Comparison of ENCODE assay signal across 18 cellular contexts in the genomic region with DNA sequence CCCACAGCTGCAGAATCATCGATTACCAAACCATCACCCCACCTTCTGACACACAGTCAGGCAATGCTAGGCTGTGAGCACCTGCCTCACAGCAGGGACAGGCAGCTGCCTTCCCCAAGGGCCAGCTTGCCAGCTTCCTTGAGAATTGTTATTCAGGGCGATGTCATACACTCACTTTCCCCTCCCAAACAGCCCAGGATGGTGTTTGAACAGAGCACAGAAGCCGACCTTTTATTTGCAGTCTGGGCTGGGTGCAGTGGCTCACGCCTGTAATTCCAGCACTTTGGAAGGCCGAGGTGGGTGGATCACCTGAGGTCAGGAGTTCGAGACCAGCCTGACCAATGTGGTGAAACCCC.
A peak's percentile ranks its signal among the peaks of the same experiment; 100 is the strongest.
DNase-seq lines count a peak whose midpoint lies in the region; ATAC-seq, FAIRE-seq and TF ChIP-seq lines count a peak whose summit lies in the region.
"Had no signal": no experiment of that assay in that cellular context is flagged by ENCODE, and none has a peak within 500 bp of the region (broad histone marks: within the 10 kb centered on the region; RNA-seq: fewer than 3 reads in every experiment).

No MANE protein-coding gene starts in this region.

- TF ChIP-seq CTCF in colonic mucosa (IDR thresholded peaks at IDR 0.05) (no peak), GM13976 (IDR thresholded peaks at IDR 0.05; ENCODE audit: borderline replicate concordance, control extremely low read depth, extremely low read depth, insufficient read depth, missing control alignments) (no peak), body of pancreas (IDR thresholded peaks at IDR 0.05) (no peak)

- ATAC-seq in body of pancreas: no peak
- ATAC-seq: naive thymus-derived CD4-positive, alpha-beta T cell had no signal

- in situ Hi-C loops in GM13976 (cut with MboI; ENCODE audit: low sequenced_read_pairs, unreplicated experiment): no loop called here

- H3K4me1 ChIP-seq in colonic mucosa (no peaks in the 10 kb centered on the region), body of pancreas (no peaks in the 10 kb centered on the region)

- H3K4me3 ChIP-seq in colonic mucosa: no peak overlapping the region
- H3K4me3 ChIP-seq in body of pancreas: no peak overlapping the region
- H3K4me3 ChIP-seq: testis had no signal

- H3K27ac ChIP-seq in colonic mucosa (no peak overlapping the region), substantia nigra (ENCODE audit: low read depth, low read length, poor library complexity, severe bottlenecking) (peak overlapping the region; percentile 8), body of pancreas (no peak overlapping the region)
- H3K27ac ChIP-seq: testis had no signal

- H3K9me3 ChIP-seq in colonic mucosa: no peaks in the 10 kb centered on the region
- no peaks in the 10 kb centered on the region for H3K9me3 ChIP-seq in body of pancreas
- H3K9me3 ChIP-seq: testis had no signal

- 70 to 74% methylated on average over 6 of the region's 6 CpGs for WGBS in body of pancreas, 2 donors

- TF ChIP-seq POLR2A in body of pancreas (IDR thresholded peaks at IDR 0.05): no peak

- H3K36me3 ChIP-seq in colonic mucosa: no peaks in the 10 kb centered on the region
- H3K36me3 ChIP-seq in body of pancreas (replicated peaks in 1 of 2; ENCODE audit: insufficient read depth in 1 of 2, low read depth in 2 of 2): no peaks in the 10 kb centered on the region

- DNase-seq in NCI-H2029 (lab: John Stamatoyannopoulos, UW) (peak; percentile 37), NCI-H2029 treated with DMSO at 0.1 percent for 48 hours (lab: John Stamatoyannopoulos, UW) (no peak), NCI-H2196 (lab: John Stamatoyannopoulos, UW; ENCODE audit: unreplicated experiment) (peak; percentile 35), colonic mucosa (peak; percentile 71), substantia nigra (lab: John Stamatoyannopoulos, UW) (no peak), GM13976 (ENCODE audit: low spot score) (no peak), body of pancreas (no peak), RCC 7860 (ENCODE audit: low spot score) (no peak)
- DNase-seq: activated CD4-positive, alpha-beta T cell treated with anti-CD3 and anti-CD28 coated beads, Interleukin-2, amount 50 U/mL, for 1 hour; activated naive CD4-positive, alpha-beta T cell; amygdala; C1 segment of cervical spinal cord; DMS79; naive thymus-derived CD4-positive, alpha-beta T cell; NCI-H187 treated with DMSO at 0.1 percent for 48 hours; stimulated activated CD4-positive, alpha-beta T cell treated with anti-CD3 and anti-CD28 coated beads, Interleukin-12 subunit alpha, Interleukin-12 subunit beta, amount 100 ng/mL, for 4 hours had no signal

- FAIRE-seq in RCC 7860 (lab: Jason Lieb, UNC): no peak
- FAIRE-seq: HTR-8/SVneo had no signal

- H3K9ac ChIP-seq in colonic mucosa (ENCODE audit: low read depth in 2 of 2, low read length in 2 of 2): peak overlapping the region in 1 of 2 donors; percentile 6

- H3K27me3 ChIP-seq in colonic mucosa: no peaks in the 10 kb centered on the region
- no peaks in the 10 kb centered on the region for H3K27me3 ChIP-seq in body of pancreas
- H3K27me3 ChIP-seq: testis had no signal

- intact Hi-C loops in colonic mucosa (cut with DNase I) (no loop called here), body of pancreas (cut with DNase I) (no loop called here)

Comparison
In these comparisons a context has a peak if more than half of its experiments do, and no peak if none do; other contexts are left out.
1. DNase-seq: peak in NCI-H2029 (single experiment), NCI-H2196 (single experiment) and colonic mucosa (single experiment); none in NCI-H2029 treated with DMSO at 0.1 percent for 48 hours (single experiment), substantia nigra (0 of 49), GM13976 (single experiment), body of pancreas (0 of 4) and RCC 7860 (single experiment).